In the genomic region with DNA sequence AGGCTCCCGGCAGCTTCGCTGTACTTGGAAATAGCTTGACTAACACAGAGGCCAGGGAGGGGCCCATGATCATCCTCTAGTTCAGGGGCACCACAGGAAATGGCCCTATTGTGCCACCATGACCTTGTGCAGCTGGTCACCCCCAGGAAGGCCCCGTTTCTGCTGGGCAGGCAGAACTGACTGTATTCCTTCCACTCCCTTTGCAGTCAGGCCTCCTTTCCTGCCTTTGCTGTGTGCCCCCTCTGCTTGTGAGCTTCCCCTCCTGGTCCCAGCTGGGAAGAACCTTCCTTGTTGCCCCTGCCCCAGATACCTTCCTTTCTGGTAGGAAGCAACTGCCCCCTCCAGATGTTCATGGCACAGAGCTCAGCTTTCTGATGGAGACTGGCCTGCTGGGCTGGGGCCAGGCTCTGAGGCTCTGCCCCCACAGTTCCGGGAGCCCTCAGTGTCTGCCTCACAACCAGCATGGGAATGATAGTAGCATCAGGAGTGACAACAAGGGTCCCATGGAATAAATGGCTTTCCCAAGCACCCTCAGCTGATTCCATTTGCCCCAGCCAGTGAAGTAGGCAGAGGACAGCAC, we compare ENCODE assay signal across 15 cellular contexts.
A peak's percentile ranks its signal among the peaks of the same experiment; 100 is the strongest.
DNase-seq lines count a peak whose midpoint lies in the region; FAIRE-seq and TF ChIP-seq lines count a peak whose summit lies in the region.
"Had no signal": no experiment of that assay in that cellular context is flagged by ENCODE, and none has a peak within 500 bp of the region (broad histone marks: within the 10 kb centered on the region; RNA-seq: fewer than 3 reads in every experiment).

No MANE protein-coding gene starts in this region.

- no peak overlapping the region for H3K9ac ChIP-seq in kidney (ENCODE audit: low read length in 2 of 2)
- H3K9ac ChIP-seq: BLaER1 had no signal

- peaks cover 0 to 3% of the 10 kb centered on the region in 2 donors for H3K9me3 ChIP-seq in kidney (ENCODE audit: control insufficient read depth in 1 of 2, low read length in 2 of 2)
- H3K9me3 ChIP-seq: BLaER1 had no signal

- H3K4me3 Mint-ChIP-seq in chondrocyte (ENCODE audit: unreplicated experiment): no peak overlapping the region
- no peak overlapping the region for H3K4me3 Mint-ChIP-seq in osteocyte (ENCODE audit: unreplicated experiment)
- H3K4me3 Mint-ChIP-seq in activated CD4-positive, alpha-beta T cell treated with anti-CD3 and anti-CD28 coated beads, Interleukin-2, amount 10 ng/mL, durations not matched to agents 24 days and 14 days: no peak overlapping the region
- H3K4me3 Mint-ChIP-seq: HFFc6 had no signal

- FAIRE-seq in kidney (lab: Jason Lieb, UNC): no peak

- intact Hi-C loops in kidney (cut with DNase I): no loop called here
- intact Hi-C loops in activated CD4-positive, alpha-beta T cell treated with anti-CD3 and anti-CD28 coated beads, Interleukin-2, amount 10 ng/mL, durations not matched to agents 24 days and 14 days (cut with micrococcal nuclease): no loop called here

- H3K4me1 ChIP-seq in kidney (ENCODE audit: control insufficient read depth in 1 of 2, insufficient read depth in 1 of 2, low read depth in 1 of 2, low read length in 2 of 2): no peaks in the 10 kb centered on the region

- H3K9me3 Mint-ChIP-seq in chondrocyte (ENCODE audit: low read depth): no peaks in the 10 kb centered on the region
- H3K9me3 Mint-ChIP-seq in osteocyte (ENCODE audit: unreplicated experiment): no peaks in the 10 kb centered on the region
- H3K9me3 Mint-ChIP-seq in activated CD4-positive, alpha-beta T cell treated with anti-CD3 and anti-CD28 coated beads, Interleukin-2, amount 10 ng/mL, durations not matched to agents 24 days and 14 days: peaks cover 3% of the 10 kb centered on the region
- H3K9me3 Mint-ChIP-seq: HFFc6 had no signal

- H3K36me3 Mint-ChIP-seq in chondrocyte (ENCODE audit: low read depth): no peaks in the 10 kb centered on the region
- no peaks in the 10 kb centered on the region for H3K36me3 Mint-ChIP-seq in osteocyte (ENCODE audit: unreplicated experiment)
- no peaks in the 10 kb centered on the region for H3K36me3 Mint-ChIP-seq in activated CD4-positive, alpha-beta T cell treated with anti-CD3 and anti-CD28 coated beads, Interleukin-2, amount 10 ng/mL, durations not matched to agents 24 days and 14 days (ENCODE audit: low read depth)

- H3K4me3 ChIP-seq in kidney (ENCODE audit: low read length in 2 of 2): no peak overlapping the region
- H3K4me3 ChIP-seq: BLaER1 had no signal

- DNase-seq in activated CD8-positive, alpha-beta memory T cell treated with anti-CD3 and anti-CD28 coated beads, Interleukin-2, amount 50 U/mL, for 4 hours: peak; percentile 8
- DNase-seq in activated CD8-positive, alpha-beta memory T cell treated with anti-CD3 and anti-CD28 coated beads, Interleukin-2, amount 50 U/mL, for 48 hours: no peak
- DNase-seq in chondrocyte (ENCODE audit: low spot score) (peak; percentile 44), kidney (peak; percentile 22), osteocyte (ENCODE audit: extremely low spot score, unreplicated experiment) (peak; percentile 40), LoVo (ENCODE audit: low spot score) (no peak), HT-29 (ENCODE audit: low spot score) (no peak)
- no peak for DNase-seq in activated CD4-positive, alpha-beta T cell treated with anti-CD3 and anti-CD28 coated beads, Interleukin-2, amount 10 ng/mL, durations not matched to agents 24 days and 14 days
- DNase-seq: 8988T, AML-193, DMS 273 treated with DMSO at 0.1 percent for 48 hours, HCEC 1CT, HFFc6 had no signal

- peaks cover 49% of the 10 kb centered on the region for H3K27me3 Mint-ChIP-seq in chondrocyte (ENCODE audit: low read depth)
- peaks cover 12% of the 10 kb centered on the region for H3K27me3 Mint-ChIP-seq in osteocyte (ENCODE audit: unreplicated experiment)
- no peaks in the 10 kb centered on the region for H3K27me3 Mint-ChIP-seq in activated CD4-positive, alpha-beta T cell treated with anti-CD3 and anti-CD28 coated beads, Interleukin-2, amount 10 ng/mL, durations not matched to agents 24 days and 14 days

- TF ChIP-seq CTCF in chondrocyte (IDR thresholded peaks at IDR 0.05) (no peak), kidney (IDR thresholded peaks at IDR 0.05; ENCODE audit: borderline replicate concordance, extremely low read depth, insufficient read depth) (no peak), osteocyte (IDR thresholded peaks at IDR 0.05) (no peak)

- H3K4me1 Mint-ChIP-seq in chondrocyte (ENCODE audit: low read depth) (no peaks in the 10 kb centered on the region), osteocyte (ENCODE audit: unreplicated experiment) (no peaks in the 10 kb centered on the region)
- no peaks in the 10 kb centered on the region for H3K4me1 Mint-ChIP-seq in activated CD4-positive, alpha-beta T cell treated with anti-CD3 and anti-CD28 coated beads, Interleukin-2, amount 10 ng/mL, durations not matched to agents 24 days and 14 days

- no peaks in the 10 kb centered on the region for H3K36me3 ChIP-seq in kidney (ENCODE audit: control insufficient read depth in 1 of 2, insufficient read depth in 2 of 2, low read length in 2 of 2)
- H3K36me3 ChIP-seq: BLaER1 had no signal

- no peak overlapping the region for H3K27ac Mint-ChIP-seq in chondrocyte (ENCODE audit: unreplicated experiment)
- H3K27ac Mint-ChIP-seq in osteocyte (ENCODE audit: unreplicated experiment): no peak overlapping the region
- H3K27ac Mint-ChIP-seq in activated CD4-positive, alpha-beta T cell treated with anti-CD3 and anti-CD28 coated beads, Interleukin-2, amount 10 ng/mL, durations not matched to agents 24 days and 14 days: no peak overlapping the region
- H3K27ac Mint-ChIP-seq: HFFc6 had no signal

- H3K27ac ChIP-seq in kidney (ENCODE audit: low read depth in 2 of 2, low read length in 2 of 2): no peak overlapping the region
- H3K27ac ChIP-seq: BLaER1, HL-60 had no signal

Comparison
In these comparisons a context has a peak if more than half of its experiments do, and no peak if none do; other contexts are left out.
1. DNase-seq: peak in activated CD8-positive, alpha-beta memory T cell treated with anti-CD3 and anti-CD28 coated beads, Interleukin-2, amount 50 U/mL, for 4 hours (single experiment), chondrocyte (single experiment), kidney (single experiment) and osteocyte (single experiment); none in activated CD8-positive, alpha-beta memory T cell treated with anti-CD3 and anti-CD28 coated beads, Interleukin-2, amount 50 U/mL, for 48 hours (single experiment), LoVo (single experiment), activated CD4-positive, alpha-beta T cell treated with anti-CD3 and anti-CD28 coated beads, Interleukin-2, amount 10 ng/mL, durations not matched to agents 24 days and 14 days (single experiment) and HT-29 (single experiment).